1 cellular context compared by ENCODE assay signal in the genomic region with DNA sequence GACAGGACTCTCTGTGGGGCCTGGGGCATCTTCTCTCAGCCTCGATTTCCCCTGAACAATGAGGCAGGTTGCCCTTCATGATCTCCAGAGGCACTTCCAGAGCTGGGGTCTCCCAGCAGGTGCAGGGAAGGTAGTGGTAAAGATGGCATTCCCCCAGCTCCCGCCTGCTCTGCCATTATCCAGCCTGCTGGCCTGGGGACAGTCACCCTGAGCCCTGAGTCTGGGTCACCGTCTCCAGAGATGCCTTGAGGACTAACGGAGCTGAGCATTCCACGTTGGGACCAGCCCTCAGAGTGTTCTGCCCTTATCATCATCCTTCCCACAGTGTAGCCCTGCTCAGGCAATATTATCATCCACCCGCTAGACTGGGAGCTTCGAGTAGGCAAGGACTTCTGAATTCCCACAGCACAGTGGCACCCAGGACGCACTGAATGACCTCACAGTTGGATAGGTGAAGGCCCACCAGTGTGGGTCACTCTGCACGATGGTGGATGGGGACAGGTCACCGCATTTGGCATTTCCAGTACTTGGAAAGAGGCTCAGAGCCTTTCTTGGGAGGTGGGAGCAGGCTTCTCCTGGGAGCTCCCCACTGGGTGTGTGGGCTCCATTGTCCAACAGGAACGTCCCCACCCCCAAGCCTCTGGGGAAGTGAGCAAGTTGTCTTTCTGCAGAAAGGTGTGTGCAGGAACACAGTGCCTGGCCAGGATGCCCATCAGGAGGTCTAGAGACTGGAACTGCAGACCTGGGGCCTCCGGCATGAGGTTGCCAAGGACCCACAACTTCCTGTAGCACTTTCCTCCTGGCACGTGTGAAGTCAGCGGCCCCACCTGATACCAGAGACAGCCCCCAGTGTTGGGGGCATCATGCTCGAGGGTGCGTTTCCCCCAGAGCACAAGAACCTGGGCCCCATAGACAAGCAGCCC.
TF ChIP-seq lines count a peak whose summit lies in the region.

No MANE protein-coding gene starts in this region.

TF ChIP-seq in GM23338, 12 proteins besides CTCF, POLR2A, EP300 and RAD21 (continued from another document):
- TF ChIP-seq, protein P1, sequence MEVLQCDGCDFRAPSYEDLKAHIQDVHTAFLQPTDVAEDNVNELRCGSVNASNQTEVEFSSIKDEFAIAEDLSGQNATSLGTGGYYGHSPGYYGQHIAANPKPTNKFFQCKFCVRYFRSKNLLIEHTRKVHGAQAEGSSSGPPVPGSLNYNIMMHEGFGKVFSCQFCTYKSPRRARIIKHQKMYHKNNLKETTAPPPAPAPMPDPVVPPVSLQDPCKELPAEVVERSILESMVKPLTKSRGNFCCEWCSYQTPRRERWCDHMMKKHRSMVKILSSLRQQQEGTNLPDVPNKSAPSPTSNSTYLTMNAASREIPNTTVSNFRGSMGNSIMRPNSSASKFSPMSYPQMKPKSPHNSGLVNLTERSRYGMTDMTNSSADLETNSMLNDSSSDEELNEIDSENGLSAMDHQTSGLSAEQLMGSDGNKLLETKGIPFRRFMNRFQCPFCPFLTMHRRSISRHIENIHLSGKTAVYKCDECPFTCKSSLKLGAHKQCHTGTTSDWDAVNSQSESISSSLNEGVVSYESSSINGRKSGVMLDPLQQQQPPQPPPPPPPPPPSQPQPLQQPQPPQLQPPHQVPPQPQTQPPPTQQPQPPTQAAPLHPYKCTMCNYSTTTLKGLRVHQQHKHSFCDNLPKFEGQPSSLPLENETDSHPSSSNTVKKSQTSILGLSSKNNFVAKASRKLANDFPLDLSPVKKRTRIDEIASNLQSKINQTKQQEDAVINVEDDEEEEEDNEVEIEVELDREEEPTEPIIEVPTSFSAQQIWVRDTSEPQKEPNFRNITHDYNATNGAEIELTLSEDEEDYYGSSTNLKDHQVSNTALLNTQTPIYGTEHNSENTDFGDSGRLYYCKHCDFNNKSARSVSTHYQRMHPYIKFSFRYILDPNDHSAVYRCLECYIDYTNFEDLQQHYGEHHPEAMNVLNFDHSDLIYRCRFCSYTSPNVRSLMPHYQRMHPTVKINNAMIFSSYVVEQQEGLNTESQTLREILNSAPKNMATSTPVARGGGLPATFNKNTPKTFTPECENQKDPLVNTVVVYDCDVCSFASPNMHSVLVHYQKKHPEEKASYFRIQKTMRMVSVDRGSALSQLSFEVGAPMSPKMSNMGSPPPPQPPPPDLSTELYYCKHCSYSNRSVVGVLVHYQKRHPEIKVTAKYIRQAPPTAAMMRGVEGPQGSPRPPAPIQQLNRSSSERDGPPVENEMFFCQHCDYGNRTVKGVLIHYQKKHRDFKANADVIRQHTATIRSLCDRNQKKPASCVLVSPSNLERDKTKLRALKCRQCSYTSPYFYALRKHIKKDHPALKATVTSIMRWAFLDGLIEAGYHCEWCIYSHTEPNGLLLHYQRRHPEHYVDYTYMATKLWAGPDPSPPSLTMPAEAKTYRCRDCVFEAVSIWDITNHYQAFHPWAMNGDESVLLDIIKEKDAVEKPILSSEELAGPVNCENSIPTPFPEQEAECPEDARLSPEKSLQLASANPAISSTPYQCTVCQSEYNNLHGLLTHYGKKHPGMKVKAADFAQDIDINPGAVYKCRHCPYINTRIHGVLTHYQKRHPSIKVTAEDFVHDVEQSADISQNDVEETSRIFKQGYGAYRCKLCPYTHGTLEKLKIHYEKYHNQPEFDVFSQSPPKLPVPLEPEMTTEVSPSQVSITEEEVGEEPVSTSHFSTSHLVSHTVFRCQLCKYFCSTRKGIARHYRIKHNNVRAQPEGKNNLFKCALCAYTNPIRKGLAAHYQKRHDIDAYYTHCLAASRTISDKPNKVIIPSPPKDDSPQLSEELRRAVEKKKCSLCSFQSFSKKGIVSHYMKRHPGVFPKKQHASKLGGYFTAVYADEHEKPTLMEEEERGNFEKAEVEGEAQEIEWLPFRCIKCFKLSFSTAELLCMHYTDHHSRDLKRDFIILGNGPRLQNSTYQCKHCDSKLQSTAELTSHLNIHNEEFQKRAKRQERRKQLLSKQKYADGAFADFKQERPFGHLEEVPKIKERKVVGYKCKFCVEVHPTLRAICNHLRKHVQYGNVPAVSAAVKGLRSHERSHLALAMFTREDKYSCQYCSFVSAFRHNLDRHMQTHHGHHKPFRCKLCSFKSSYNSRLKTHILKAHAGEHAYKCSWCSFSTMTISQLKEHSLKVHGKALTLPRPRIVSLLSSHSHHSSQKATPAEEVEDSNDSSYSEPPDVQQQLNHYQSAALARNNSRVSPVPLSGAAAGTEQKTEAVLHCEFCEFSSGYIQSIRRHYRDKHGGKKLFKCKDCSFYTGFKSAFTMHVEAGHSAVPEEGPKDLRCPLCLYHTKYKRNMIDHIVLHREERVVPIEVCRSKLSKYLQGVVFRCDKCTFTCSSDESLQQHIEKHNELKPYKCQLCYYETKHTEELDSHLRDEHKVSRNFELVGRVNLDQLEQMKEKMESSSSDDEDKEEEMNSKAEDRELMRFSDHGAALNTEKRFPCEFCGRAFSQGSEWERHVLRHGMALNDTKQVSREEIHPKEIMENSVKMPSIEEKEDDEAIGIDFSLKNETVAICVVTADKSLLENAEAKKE (CRISPR knock-in tag; IDR thresholded peaks at IDR 0.05): no peak
- TF ChIP-seq ZNF331 (CRISPR knock-in tag; IDR thresholded peaks at IDR 0.05; ENCODE audit: low read depth): no peak
- no peak for TF ChIP-seq STAT1 (IDR thresholded peaks at IDR 0.05; ENCODE audit: unreplicated experiment)
- TF ChIP-seq NANOG (IDR thresholded peaks at IDR 0.05; ENCODE audit: borderline replicate concordance): no peak
- TF ChIP-seq EZH2 (IDR thresholded peaks at IDR 0.05; ENCODE audit: low read depth, unreplicated experiment): no peak
TF ChIP-seq in GM23338: peak in this region for 0.
